ENCODE assay signal across 8 cellular contexts in the genomic region with DNA sequence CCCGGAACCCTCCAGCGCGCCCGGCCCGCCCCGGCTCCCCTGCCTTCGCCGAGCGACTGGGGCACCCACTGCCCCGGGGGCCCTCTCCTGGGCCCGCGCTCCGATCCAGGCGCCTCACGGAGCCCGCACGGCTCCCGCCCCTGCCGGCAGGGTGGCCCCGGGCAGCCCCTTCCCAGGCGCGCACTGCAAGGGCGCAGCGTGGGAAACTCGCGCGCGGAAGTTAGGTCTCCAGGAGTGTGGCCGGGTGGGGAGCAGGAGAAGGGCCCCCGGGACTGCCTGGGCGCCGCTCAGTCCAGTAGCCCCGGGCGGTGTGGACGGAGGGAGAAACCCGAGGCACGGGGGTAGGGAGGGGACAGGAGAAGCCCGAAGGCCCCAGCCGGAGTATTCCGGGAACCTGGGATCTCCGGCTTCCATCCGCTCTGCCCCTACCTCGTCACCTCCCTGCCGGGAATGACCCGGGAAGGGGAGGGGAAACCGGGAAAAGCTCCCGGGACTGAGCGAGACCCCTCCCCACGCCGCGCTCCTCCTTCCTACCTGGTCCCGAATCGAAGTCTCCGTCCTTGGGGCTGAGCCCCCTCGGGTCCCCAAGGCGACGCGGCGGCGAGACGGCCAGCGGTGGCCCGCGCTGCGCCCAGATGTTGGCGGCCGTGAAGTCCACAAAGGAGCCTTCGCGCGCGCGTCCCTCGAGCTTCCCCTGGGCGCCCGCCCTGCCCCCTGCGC. TPM values are rescaled to one million over a fixed set of nuclear protein-coding genes. Genes with fewer than 3 reads are reported as not detected.
DNase-seq lines count a peak whose midpoint lies in the region; ATAC-seq and TF ChIP-seq lines count a peak whose summit lies in the region.

No MANE protein-coding gene starts in this region.

- no peaks in the 10 kb centered on the region for H3K9me3 ChIP-seq in heart right ventricle

- H3K27me3 ChIP-seq in heart right ventricle = no peaks in the 10 kb centered on the region

- DNase-seq in COR-L47 (lab: John Stamatoyannopoulos, UW) = peak; percentile 67
- DNase-seq in activated naive CD4-positive, alpha-beta T cell treated with Interleukin-2 at 50 U/mL for 16 hours = peak; percentile 48
- peak in 1 of 2 donors; percentile 43 for DNase-seq in heart right ventricle
- peak; percentile 86 for DNase-seq in retina
- no peak for DNase-seq in A172 (ENCODE audit: low spot score)

- H3K36me3 ChIP-seq in heart right ventricle = peaks cover 0 to 45% (median 10%) of the 10 kb centered on the region in 9 donors

- peaks cover 15 to 54% (median 41%) of the 10 kb centered on the region in 9 donors for H3K4me1 ChIP-seq in heart right ventricle

- ATAC-seq in HG03039 (IDR thresholded peaks at IDR 0.05; ENCODE audit: unreplicated experiment) (peak; percentile 4), heart right ventricle (peak in 7 of 8 donors; percentile 2 to 19 (median 7)), GM18867 (IDR thresholded peaks at IDR 0.05; ENCODE audit: unreplicated experiment) (no peak), HG03135 (IDR thresholded peaks at IDR 0.05; ENCODE audit: unreplicated experiment) (no peak)

- no peak for TF ChIP-seq CTCF in heart right ventricle (IDR thresholded peaks at IDR 0.05)

- intact Hi-C loops in heart right ventricle (cut with DNase I) = loop anchor here in 1 of 10 donors (2.0 kb wide), 1 partner anchor 35 kb away; no protein-coding TSS in a partner anchor

- peak overlapping the region; percentile 86 to 100 (median 96) for H3K27ac ChIP-seq in heart right ventricle

- 3 to 4% methylated on average over 63 to 76 of the region's 76 CpGs for WGBS in heart right ventricle, 2 donors

- peak overlapping the region; percentile 59 to 94 (median 86) for H3K4me3 ChIP-seq in heart right ventricle

RNA-seq across cellular contexts. Expression of gene SOCS3, which starts 0.5 kb away (rescaled TPM):
- total RNA-seq in heart right ventricle = 100 to 1,000 TPM in 2 of 10 donors, 10 to 100 TPM in 6, 1 to 10 TPM in 2; 7.7 to 189 (median 17.0) TPM
- polyA plus RNA-seq in heart right ventricle = 10 to 100 TPM; 13.5 to 30.2 TPM
- 51.0 and 60.2 TPM in 2 replicates for total RNA-seq in A172 (2014; rRNA removed; shearing (Covaris generic))

RNA-seq across cellular contexts. Expression of gene PGS1, which starts 19.1 kb away (rescaled TPM):
- total RNA-seq in heart right ventricle = 10 to 100 TPM; 14.7 to 28.4 (median 17.1) TPM
- polyA plus RNA-seq in heart right ventricle = 10 to 100 TPM; 18.5 to 18.7 TPM
- 25.6 and 40.1 TPM in 2 replicates for total RNA-seq in A172 (2014; rRNA removed; shearing (Covaris generic))

Comparison
In these comparisons a context has a peak if more than half of its experiments do, and no peak if none do; other contexts are left out.
1. ATAC-seq: peak in HG03039 (single experiment) and heart right ventricle (7 of 8); none in GM18867 (single experiment) and HG03135 (single experiment).